Comparison of ENCODE assay signal across 1 cellular context in the genomic region with DNA sequence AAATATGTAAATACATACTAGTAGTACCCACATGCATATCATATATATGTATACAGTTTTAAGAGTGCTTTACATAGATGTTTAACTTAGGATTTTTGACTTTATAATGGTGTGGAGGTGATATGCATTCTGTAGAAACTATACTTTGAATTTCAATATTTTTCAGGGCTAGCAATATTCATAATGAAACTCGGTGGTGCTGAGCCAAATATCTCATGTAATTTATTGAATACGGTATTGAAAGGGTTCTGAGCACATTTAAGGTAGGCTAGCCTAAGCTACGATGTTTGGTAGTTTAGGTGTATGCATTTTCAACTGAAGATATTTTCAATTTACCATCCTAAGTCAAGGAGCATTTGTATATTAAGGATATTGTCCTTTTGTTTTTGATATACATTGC.
TF ChIP-seq lines count a peak whose summit lies in the region.

No MANE protein-coding gene starts in this region.

TF ChIP-seq in WTC11, 78 proteins besides CTCF, POLR2A, EP300 and RAD21:
- TF ChIP-seq NFE2L1 (CRISPR knock-in tag; IDR thresholded peaks at IDR 0.05) (no peak), E2F4 (CRISPR knock-in tag; IDR thresholded peaks at IDR 0.05; ENCODE audit: borderline replicate concordance, low read depth) (no peak), FOXP4 (CRISPR knock-in tag; IDR thresholded peaks at IDR 0.05) (no peak), ATF1 (CRISPR knock-in tag; IDR thresholded peaks at IDR 0.05) (no peak), GABPB1 (CRISPR knock-in tag; IDR thresholded peaks at IDR 0.05) (no peak), KAT7 (CRISPR knock-in tag; IDR thresholded peaks at IDR 0.05; ENCODE audit: borderline replicate concordance) (no peak), ZNF671 (CRISPR knock-in tag; IDR thresholded peaks at IDR 0.05) (no peak), SMAD4 (CRISPR knock-in tag; IDR thresholded peaks at IDR 0.05) (no peak), ETV6 (CRISPR knock-in tag; IDR thresholded peaks at IDR 0.05) (no peak)
- TF ChIP-seq, protein P1, sequence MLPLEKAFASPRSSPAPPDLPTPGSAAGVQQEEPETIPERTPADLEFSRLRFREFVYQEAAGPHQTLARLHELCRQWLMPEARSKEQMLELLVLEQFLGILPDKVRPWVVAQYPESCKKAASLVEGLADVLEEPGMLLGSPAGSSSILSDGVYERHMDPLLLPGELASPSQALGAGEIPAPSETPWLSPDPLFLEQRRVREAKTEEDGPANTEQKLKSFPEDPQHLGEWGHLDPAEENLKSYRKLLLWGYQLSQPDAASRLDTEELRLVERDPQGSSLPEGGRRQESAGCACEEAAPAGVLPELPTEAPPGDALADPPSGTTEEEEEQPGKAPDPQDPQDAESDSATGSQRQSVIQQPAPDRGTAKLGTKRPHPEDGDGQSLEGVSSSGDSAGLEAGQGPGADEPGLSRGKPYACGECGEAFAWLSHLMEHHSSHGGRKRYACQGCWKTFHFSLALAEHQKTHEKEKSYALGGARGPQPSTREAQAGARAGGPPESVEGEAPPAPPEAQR (CRISPR knock-in tag; IDR thresholded peaks at IDR 0.05), result no peak
- TF ChIP-seq, protein P2, sequence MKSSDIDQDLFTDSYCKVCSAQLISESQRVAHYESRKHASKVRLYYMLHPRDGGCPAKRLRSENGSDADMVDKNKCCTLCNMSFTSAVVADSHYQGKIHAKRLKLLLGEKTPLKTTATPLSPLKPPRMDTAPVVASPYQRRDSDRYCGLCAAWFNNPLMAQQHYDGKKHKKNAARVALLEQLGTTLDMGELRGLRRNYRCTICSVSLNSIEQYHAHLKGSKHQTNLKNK (CRISPR knock-in tag; IDR thresholded peaks at IDR 0.05), result no peak
TF ChIP-seq in WTC11: peak in this region for 0.
